ENCODE assay signal across 7 cellular contexts in the genomic region with DNA sequence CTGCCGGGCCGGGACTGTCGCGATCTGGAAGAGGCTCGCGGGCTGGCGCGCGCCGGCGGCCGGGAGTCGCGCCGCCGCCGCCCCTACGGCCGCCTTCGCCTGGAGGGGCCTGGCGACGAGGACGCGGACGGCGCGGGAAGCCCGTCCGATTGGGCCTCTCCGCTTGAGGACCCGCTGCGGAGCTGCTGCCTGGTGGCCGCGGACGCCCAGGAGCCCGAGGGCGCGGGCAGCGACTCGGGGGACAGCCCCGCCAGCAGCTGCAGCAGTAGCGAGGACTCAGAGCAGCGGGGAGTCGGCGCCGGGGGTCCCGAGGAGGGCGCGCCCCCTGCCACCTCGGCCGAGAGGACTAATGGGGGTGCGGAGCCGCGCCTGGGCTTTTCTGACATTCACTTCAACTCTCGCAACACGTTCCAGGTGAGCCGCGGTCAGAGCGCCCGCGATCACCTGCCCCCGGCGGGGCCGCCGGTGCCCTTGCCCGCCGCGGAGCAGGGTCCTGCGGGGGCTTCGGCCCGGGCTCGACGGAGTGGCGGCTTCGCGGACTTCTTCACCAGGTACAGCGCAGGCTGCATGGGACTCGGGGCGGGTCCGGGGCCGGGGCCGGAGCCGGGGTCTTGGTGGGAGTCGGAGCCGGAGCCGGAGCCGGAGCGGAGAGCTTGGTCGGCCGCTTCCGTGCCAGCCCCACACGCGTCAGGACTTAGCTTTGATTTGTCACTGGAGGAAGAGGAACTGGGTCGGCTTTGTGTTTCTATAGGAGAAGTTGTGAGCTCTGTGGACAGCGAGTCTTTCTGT. TPM values are rescaled to one million over a fixed set of nuclear protein-coding genes. Genes with fewer than 3 reads are reported as not detected.
DNase-seq lines count a peak whose midpoint lies in the region; ATAC-seq and TF ChIP-seq lines count a peak whose summit lies in the region.

No MANE protein-coding gene starts in this region.

- H3K36me3 ChIP-seq in IMR-90 (ENCODE audit: control insufficient read depth, insufficient read depth, low read length) = no peaks in the 10 kb centered on the region
- H3K36me3 ChIP-seq in SK-N-MC (ENCODE audit: insufficient read depth, low read length) = no peaks in the 10 kb centered on the region
- H3K36me3 ChIP-seq in skeletal muscle tissue (ENCODE audit: control insufficient read depth in 3 of 3, insufficient read depth in 3 of 3, low read length in 3 of 3) = no peaks in the 10 kb centered on the region

- peaks cover 85% of the 10 kb centered on the region for H3K27me3 Mint-ChIP-seq in central memory CD8-positive, alpha-beta T cell

- TF ChIP-seq POLR2A in IMR-90 (IDR thresholded peaks at IDR 0.05; ENCODE audit: low read depth, low read length) = no peak

- WGBS in IMR-90 (ENCODE audit: extremely low coverage in 2 of 2, insufficient read length in 1 of 2), 2 experiments = 0% methylated on average over 45 of the region's 95 CpGs; no CpG with 5 or more reads in 1 of the 2 experiments

- dilution Hi-C loops in IMR-90 (cut with HindIII; ENCODE audit: low sequenced_read_pairs, unreplicated experiment) = no loop called here

- H3K27me3 ChIP-seq in IMR-90 (ENCODE audit: control insufficient read depth, insufficient read depth, low read length) = no peaks in the 10 kb centered on the region
- H3K27me3 ChIP-seq in skeletal muscle tissue (ENCODE audit: control insufficient read depth in 3 of 3, insufficient read depth in 3 of 3, low read length in 3 of 3) = no peaks in the 10 kb centered on the region

- peak overlapping the region; percentile 14; the same call in 1 of the 2 replicates for H4K5ac ChIP-seq in IMR-90 (ENCODE audit: low read depth, low read length)

- H3K9me3 Mint-ChIP-seq in central memory CD8-positive, alpha-beta T cell = no peaks in the 10 kb centered on the region

- peak overlapping the region; percentile 87 for H2BK5ac ChIP-seq in IMR-90 (ENCODE audit: low read depth, low read length, poor library complexity, severe bottlenecking)

- no peaks in the 10 kb centered on the region; the same call in 1 of the 2 replicates for H3K9me1 ChIP-seq in IMR-90 (ENCODE audit: insufficient read depth, low read length)

- H3K27ac ChIP-seq in IMR-90 (ENCODE audit: insufficient read depth, low read length) (peak overlapping the region; percentile 90), SK-N-MC (no peak overlapping the region), skeletal muscle tissue (ENCODE audit: low read depth, low read length) (peak overlapping the region; percentile 90)

- H3K4me3 ChIP-seq in GM12875 (ENCODE audit: low read depth, low read length) (peak overlapping the region; percentile 93), IMR-90 (ENCODE audit: insufficient read depth, low read depth, low read length) (peak overlapping the region; percentile 83), SK-N-MC (peak overlapping the region; percentile 76), skeletal muscle tissue (ENCODE audit: low read length in 3 of 3) (peak overlapping the region; percentile 50 to 94 (median 87))

- peak overlapping the region; percentile 92 for H3K4me2 ChIP-seq in IMR-90 (ENCODE audit: low read depth, low read length)

- peaks cover 0 to 31% of the 10 kb centered on the region in 2 experiments; a peak in 3 of 4 replicates for H3K79me1 ChIP-seq in IMR-90 (ENCODE audit: low read depth in 1 of 2, low read length in 2 of 2)

- no TSS peak for BruUV-seq in IMR-90 (replicated peaks; lab: Mats Ljungman, UMichigan)

- peak; percentile 67 for DNase-seq in IMR-90
- no peak for DNase-seq in SK-N-MC (ENCODE audit: low read depth, low spot score)
- no peak for DNase-seq in central memory CD8-positive, alpha-beta T cell (ENCODE audit: low spot score in 2 of 2)
- peak; percentile 86 for DNase-seq in islet precursor cell

- CTCF ChIA-PET in IMR-90 (lab: Yijun Ruan, JAX) = interaction anchor here (1.1 to 1.3 kb wide), 2 partner anchors 9 to 41 kb away, joined by 3 to 5 read pairs; no protein-coding TSS in a partner anchor

- H3K4me1 Mint-ChIP-seq in central memory CD8-positive, alpha-beta T cell = peaks cover 10% of the 10 kb centered on the region

- in situ Hi-C loops in IMR-90 (cut with MboI; ENCODE audit: low sequenced_read_pairs) = no loop called here

- intact Hi-C loops in IMR-90 (cut with micrococcal nuclease) = loop anchor here (2.0 kb wide), 3 partner anchors 40 to 142 kb away; partner anchors contain the start of genes HELLS and NOC3L

- H3K14ac ChIP-seq in IMR-90 (replicated peaks; ENCODE audit: low read depth, low read length) = no peak overlapping the region; the same call in 1 of the 2 replicates

- peak overlapping the region; percentile 79 for H3K9ac ChIP-seq in IMR-90 (ENCODE audit: low read depth, low read length)
- H3K9ac ChIP-seq in SK-N-MC (ENCODE audit: insufficient read length) = peak overlapping the region; percentile 26
- H3K9ac ChIP-seq in skeletal muscle tissue (ENCODE audit: low read depth in 1 of 3, low read length in 3 of 3) = peak overlapping the region; percentile 83 to 89 (median 89)

- H2BK15ac ChIP-seq in IMR-90 (ENCODE audit: low read depth, low read length) = no peak overlapping the region

- 0 out of 2 replicates have a peak overlapping the region, but pooled peaks have one; percentile 26 for H3K4ac ChIP-seq in IMR-90 (ENCODE audit: low read depth, low read length)

- no peak overlapping the region for H3K18ac ChIP-seq in IMR-90 (ENCODE audit: low read depth, low read length)

- H3K36me3 Mint-ChIP-seq in central memory CD8-positive, alpha-beta T cell (ENCODE audit: insufficient read depth) = no peaks in the 10 kb centered on the region

- no peaks in the 10 kb centered on the region for H4K20me1 ChIP-seq in IMR-90 (ENCODE audit: insufficient read depth, low read length)

- H4K8ac ChIP-seq in IMR-90 (ENCODE audit: low read depth in 2 of 2, low read length in 2 of 2) = no peak overlapping the region

- peak overlapping the region; percentile 14; the same call in 1 of the 2 replicates for H3K23ac ChIP-seq in IMR-90 (ENCODE audit: low read depth, low read length)

- H2BK20ac ChIP-seq in IMR-90 (ENCODE audit: low read depth, low read length) = no peak overlapping the region

- no peaks in the 10 kb centered on the region for H3K4me1 ChIP-seq in IMR-90 (ENCODE audit: control insufficient read depth, insufficient read depth, low read length)
- peaks cover 0 to 12% (median 3%) of the 10 kb centered on the region in 3 donors for H3K4me1 ChIP-seq in skeletal muscle tissue (ENCODE audit: control insufficient read depth in 3 of 3, insufficient read depth in 3 of 3, low read length in 3 of 3)

- ATAC-seq in GM21786 (IDR thresholded peaks at IDR 0.05; ENCODE audit: unreplicated experiment) (peak; percentile 60), IMR-90 (ENCODE audit: low read depth) (peak; percentile 35)
- peak; percentile 37 for ATAC-seq in central memory CD8-positive, alpha-beta T cell (replicated peaks; ENCODE audit: extremely low read depth, poor library complexity, severe bottlenecking)

- TF ChIP-seq CTCF in GM12875 (IDR thresholded peaks at IDR 0.05; ENCODE audit: borderline replicate concordance, insufficient read depth, low read depth, low read length) = no peak
- no peak for TF ChIP-seq CTCF in IMR-90 (conservative IDR thresholded peaks at IDR 0.05; ENCODE audit: low read depth, low read length)

- H3K27ac Mint-ChIP-seq in central memory CD8-positive, alpha-beta T cell (ENCODE audit: low read depth) = no peak overlapping the region

- peak overlapping the region; percentile 70 for H3K4me3 Mint-ChIP-seq in central memory CD8-positive, alpha-beta T cell

- no peak overlapping the region for H4K91ac ChIP-seq in IMR-90 (ENCODE audit: insufficient read depth, low read depth, low read length)

- H3K56ac ChIP-seq in IMR-90 (ENCODE audit: extremely low read depth, insufficient read depth, low read length) = peak overlapping the region; percentile 55; the same call in 1 of the 2 replicates

- H2AK5ac ChIP-seq in IMR-90 (ENCODE audit: low read depth, low read length) = no peak overlapping the region

- peak overlapping the region; percentile 97 for H2AFZ ChIP-seq in IMR-90 (replicated peaks; ENCODE audit: low read length, poor library complexity)

- H3K9me3 ChIP-seq in IMR-90 (ENCODE audit: control insufficient read depth, insufficient read depth, low read length) = no peaks in the 10 kb centered on the region
- no peaks in the 10 kb centered on the region for H3K9me3 ChIP-seq in SK-N-MC (ENCODE audit: low read depth, low read length)
- no peaks in the 10 kb centered on the region for H3K9me3 ChIP-seq in skeletal muscle tissue (ENCODE audit: control insufficient read depth in 3 of 3, low read length in 3 of 3)

- no peak overlapping the region for H2BK120ac ChIP-seq in IMR-90 (ENCODE audit: low read depth, low read length)

- H2AK9ac ChIP-seq in IMR-90 (replicated peaks; ENCODE audit: low read depth, low read length, poor library complexity) = peak overlapping the region; percentile 51

- no peak for TF ChIP-seq RAD21 in IMR-90 (IDR thresholded peaks at IDR 0.05; ENCODE audit: low read length)

- POLR2A ChIA-PET in IMR-90 (lab: Charles Lee; ENCODE audit: unreplicated experiment) = no interaction called here

TF ChIP-seq in IMR-90, 13 proteins besides CTCF, POLR2A, EP300 and RAD21:
- TF ChIP-seq, protein P1, sequence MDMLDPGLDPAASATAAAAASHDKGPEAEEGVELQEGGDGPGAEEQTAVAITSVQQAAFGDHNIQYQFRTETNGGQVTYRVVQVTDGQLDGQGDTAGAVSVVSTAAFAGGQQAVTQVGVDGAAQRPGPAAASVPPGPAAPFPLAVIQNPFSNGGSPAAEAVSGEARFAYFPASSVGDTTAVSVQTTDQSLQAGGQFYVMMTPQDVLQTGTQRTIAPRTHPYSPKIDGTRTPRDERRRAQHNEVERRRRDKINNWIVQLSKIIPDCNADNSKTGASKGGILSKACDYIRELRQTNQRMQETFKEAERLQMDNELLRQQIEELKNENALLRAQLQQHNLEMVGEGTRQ (IDR thresholded peaks at IDR 0.05; ENCODE audit: low read depth, low read length) = no peak
- TF ChIP-seq CEBPB (IDR thresholded peaks at IDR 0.05; ENCODE audit: low read depth, low read length) (no peak), BHLHE40 (IDR thresholded peaks at IDR 0.05; ENCODE audit: low read depth, low read length) (no peak), MXI1 (IDR thresholded peaks at IDR 0.05; ENCODE audit: borderline replicate concordance, low read depth, low read length) (no peak)

RNA-seq across cellular contexts. Expression of gene TBC1D12, which starts 0.9 kb away (rescaled TPM):
- 5.4 and 8.1 TPM in 2 replicates for total RNA-seq in IMR-90 (2012; rRNA removed)
- polyA plus RNA-seq in IMR-90 (2012; rRNA removed) = 1.8 and 1.9 TPM in 2 replicates
- polyA plus RNA-seq in IMR-90 (2012; cell fraction: cytosol; rRNA removed) = 0.61 and 0.84 TPM in 2 replicates
- 1.3 and 4.2 TPM in 2 replicates for polyA plus RNA-seq in IMR-90 (2012; cell fraction: nucleus; rRNA removed; ENCODE audit: low replicate concordance)
- total RNA-seq in skeletal muscle tissue = 17.7 TPM

RNA-seq across cellular contexts. Expression of gene NOC3L, which starts 40.5 kb away (rescaled TPM):
- total RNA-seq in IMR-90 (2012; rRNA removed) = 26.5 and 40.5 TPM in 2 replicates
- polyA plus RNA-seq in IMR-90 (2012; rRNA removed) = 8.6 and 11.9 TPM in 2 replicates
- 1.5 and 2.5 TPM in 2 replicates for polyA plus RNA-seq in IMR-90 (2012; cell fraction: cytosol; rRNA removed)
- 2.5 and 18.8 TPM in 2 replicates for polyA plus RNA-seq in IMR-90 (2012; cell fraction: nucleus; rRNA removed; ENCODE audit: low replicate concordance)
- 13.6 TPM for total RNA-seq in skeletal muscle tissue

Comparison
In these comparisons a context has a peak if more than half of its experiments do, and no peak if none do; other contexts are left out.
1. DNase-seq: peak in IMR-90 (single experiment) and islet precursor cell (single experiment); none in SK-N-MC (single experiment) and central memory CD8-positive, alpha-beta T cell (0 of 2).
2. H3K9ac ChIP-seq: peak in every context shown above with its lines; median percentile 89 in skeletal muscle tissue; 79 in IMR-90; 26 in SK-N-MC.
3. Peak in every context shown above with its lines, with median percentiles within 50 percentile points of each other: H3K4me3 ChIP-seq and ATAC-seq.